13 cellular contexts compared by ENCODE assay signal in genomic region chr10:32307609-32308008, GRCh38. TPM values are rescaled to one million over a fixed set of nuclear protein-coding genes. Genes with fewer than 3 reads are reported as not detected.
DNase-seq lines count a peak whose midpoint lies in the region; ATAC-seq and TF ChIP-seq lines count a peak whose summit lies in the region.
"Had no signal": no experiment of that assay in that cellular context is flagged by ENCODE, and none has a peak within 500 bp of the region (broad histone marks: within the 10 kb centered on the region; RNA-seq: fewer than 3 reads in every experiment).

No MANE protein-coding gene starts in this region.

- H3K4me3 Mint-ChIP-seq in stimulated activated naive CD8-positive, alpha-beta T cell treated with anti-CD3 and anti-CD28 coated beads, Interleukin-15, Interleukin-2, amounts not matched to agents 100 ng/mL and 50 ng/mL, for 24 hours, result no peak overlapping the region
- H3K4me3 Mint-ChIP-seq in activated T-helper 17 cell treated with anti-CD3 and anti-CD28 coated beads, Interleukin-2, amount 50 U/mL, for 72 hours, result peak overlapping the region; percentile 80
- no peak overlapping the region for H3K4me3 Mint-ChIP-seq in mesothelial cell of epicardium
- H3K4me3 Mint-ChIP-seq: nephron progenitor cell had no signal

- no peak for DNase-seq in stimulated activated naive CD8-positive, alpha-beta T cell treated with anti-CD3 and anti-CD28 coated beads, Interleukin-15, Interleukin-2, amounts not matched to agents 100 U/mL and 50 U/mL, for 24 hours
- DNase-seq in mesothelial cell of epicardium (ENCODE audit: low spot score in 2 of 2, unreplicated experiment in 2 of 2), result no peak
- DNase-seq: activated CD4-positive, alpha-beta T cell treated with anti-CD3 and anti-CD28 coated beads, Interleukin-2, amount 50 U/mL, for 48 hours; activated gamma-delta T cell treated with Interleukin-2 at 50 U/mL for 16 hours; NCI-H2029; NCI-H510A treated with DMSO at 0.1 percent for 48 hours; nephron progenitor cell; retina had no signal

- peaks cover 47% of the 10 kb centered on the region for H3K4me1 Mint-ChIP-seq in stimulated activated naive CD8-positive, alpha-beta T cell treated with anti-CD3 and anti-CD28 coated beads, Interleukin-15, Interleukin-2, amounts not matched to agents 100 ng/mL and 50 ng/mL, for 24 hours (ENCODE audit: low read depth)
- H3K4me1 Mint-ChIP-seq in activated T-helper 17 cell treated with anti-CD3 and anti-CD28 coated beads, Interleukin-2, amount 50 U/mL, for 72 hours, result peaks cover 44% of the 10 kb centered on the region
- peaks cover 5% of the 10 kb centered on the region for H3K4me1 Mint-ChIP-seq in mesothelial cell of epicardium
- H3K4me1 Mint-ChIP-seq: nephron progenitor cell had no signal

- peak overlapping the region; percentile 73 for H3K27ac Mint-ChIP-seq in stimulated activated naive CD8-positive, alpha-beta T cell treated with anti-CD3 and anti-CD28 coated beads, Interleukin-15, Interleukin-2, amounts not matched to agents 100 ng/mL and 50 ng/mL, for 24 hours
- peak overlapping the region; percentile 84 for H3K27ac Mint-ChIP-seq in activated T-helper 17 cell treated with anti-CD3 and anti-CD28 coated beads, Interleukin-2, amount 50 U/mL, for 72 hours
- peak overlapping the region; percentile 41 for H3K27ac Mint-ChIP-seq in mesothelial cell of epicardium
- H3K27ac Mint-ChIP-seq: nephron progenitor cell had no signal

- no peak for TF ChIP-seq CTCF in mesothelial cell of epicardium (IDR thresholded peaks at IDR 0.05; ENCODE audit: unreplicated experiment)

- H3K9me3 Mint-ChIP-seq in stimulated activated naive CD8-positive, alpha-beta T cell treated with anti-CD3 and anti-CD28 coated beads, Interleukin-15, Interleukin-2, amounts not matched to agents 100 ng/mL and 50 ng/mL, for 24 hours, result no peaks in the 10 kb centered on the region
- no peaks in the 10 kb centered on the region for H3K9me3 Mint-ChIP-seq in activated T-helper 17 cell treated with anti-CD3 and anti-CD28 coated beads, Interleukin-2, amount 50 U/mL, for 72 hours
- peaks cover 6% of the 10 kb centered on the region for H3K9me3 Mint-ChIP-seq in mesothelial cell of epicardium

- no peak for ATAC-seq in stimulated activated naive CD8-positive, alpha-beta T cell treated with anti-CD3 and anti-CD28 coated beads, Interleukin-15, Interleukin-2, amounts not matched to agents 100 U/mL and 50 U/mL, for 24 hours
- ATAC-seq in activated T-helper 17 cell treated with anti-CD3 and anti-CD28 coated beads, Interleukin-2, amount 50 U/mL, for 72 hours (replicated peaks), result peak; percentile 10
- ATAC-seq in GM21515 (IDR thresholded peaks at IDR 0.05; ENCODE audit: unreplicated experiment), result no peak
- no peak for ATAC-seq in GM21737 (IDR thresholded peaks at IDR 0.05; ENCODE audit: unreplicated experiment)
- no peak for ATAC-seq in HG03442 (IDR thresholded peaks at IDR 0.05; ENCODE audit: unreplicated experiment)

- no peaks in the 10 kb centered on the region for H3K27me3 Mint-ChIP-seq in stimulated activated naive CD8-positive, alpha-beta T cell treated with anti-CD3 and anti-CD28 coated beads, Interleukin-15, Interleukin-2, amounts not matched to agents 100 ng/mL and 50 ng/mL, for 24 hours
- H3K27me3 Mint-ChIP-seq in activated T-helper 17 cell treated with anti-CD3 and anti-CD28 coated beads, Interleukin-2, amount 50 U/mL, for 72 hours, result no peaks in the 10 kb centered on the region
- no peaks in the 10 kb centered on the region for H3K27me3 Mint-ChIP-seq in mesothelial cell of epicardium (ENCODE audit: low read depth)

- peaks cover 43% of the 10 kb centered on the region for H3K36me3 Mint-ChIP-seq in stimulated activated naive CD8-positive, alpha-beta T cell treated with anti-CD3 and anti-CD28 coated beads, Interleukin-15, Interleukin-2, amounts not matched to agents 100 ng/mL and 50 ng/mL, for 24 hours (ENCODE audit: low read depth)
- H3K36me3 Mint-ChIP-seq in activated T-helper 17 cell treated with anti-CD3 and anti-CD28 coated beads, Interleukin-2, amount 50 U/mL, for 72 hours (ENCODE audit: low read depth), result peaks cover 65% of the 10 kb centered on the region
- H3K36me3 Mint-ChIP-seq in mesothelial cell of epicardium, result peaks cover 24% of the 10 kb centered on the region

RNA-seq across cellular contexts. Expression of gene EPC1, which starts 39.3 kb away (rescaled TPM):
- total RNA-seq in activated T-helper 17 cell treated with anti-CD3 and anti-CD28 coated beads, Interleukin-2, amount 50 U/mL, for 72 hours, result 10 to 100 TPM; 36.3 to 40.4 TPM
- total RNA-seq in mesothelial cell of epicardium, result 55.7 to 62.7 TPM (median 57.8 TPM) in 3 replicates
